1 cellular context compared by ENCODE assay signal in genomic region chr17:50303051-50303450, GRCh38.
A peak's percentile ranks its signal among the peaks of the same experiment; 100 is the strongest.
TF ChIP-seq lines count a peak whose summit lies in the region.

No MANE protein-coding gene starts in this region.

TF ChIP-seq in H1, 55 proteins besides CTCF, POLR2A, EP300 and RAD21:
- TF ChIP-seq SRF (IDR thresholded peaks at IDR 0.05; ENCODE audit: low read depth, low read length) = no peak
- peak; percentile 64 for TF ChIP-seq YY1 (IDR thresholded peaks at IDR 0.05; ENCODE audit: low read depth, low read length)
